ENCODE assay signal across 22 cellular contexts in the genomic region with DNA sequence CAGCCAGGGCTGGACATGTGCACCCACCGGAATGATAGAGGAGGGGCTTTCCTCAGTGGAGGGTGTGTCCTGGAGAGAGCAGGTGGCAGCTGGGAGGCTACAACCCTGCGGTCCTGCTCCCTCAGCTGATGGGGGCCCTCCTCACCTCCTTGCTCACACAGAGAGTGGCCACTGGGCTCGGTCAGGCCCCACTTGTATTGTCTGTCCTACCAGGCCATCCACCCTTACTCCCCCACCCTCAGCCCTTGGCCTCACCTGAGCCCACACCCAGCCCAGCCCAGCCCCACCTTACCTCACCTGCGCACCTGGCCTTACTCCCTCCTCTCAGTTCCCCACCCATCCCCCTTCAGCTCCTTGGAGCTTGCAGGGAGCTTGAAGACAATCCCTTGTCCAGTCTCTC. TPM values are rescaled to one million over a fixed set of nuclear protein-coding genes. Genes with fewer than 3 reads are reported as not detected.
A peak's percentile ranks its signal among the peaks of the same experiment; 100 is the strongest.
DNase-seq lines count a peak whose midpoint lies in the region; ATAC-seq, FAIRE-seq and TF ChIP-seq lines count a peak whose summit lies in the region.
"Had no signal": no experiment of that assay in that cellular context is flagged by ENCODE, and none has a peak within 500 bp of the region (broad histone marks: within the 10 kb centered on the region; RNA-seq: fewer than 3 reads in every experiment).

No MANE protein-coding gene starts in this region.

- no peak overlapping the region for H3K4me2 ChIP-seq in osteoblast (ENCODE audit: insufficient read depth, low read length)
- H3K4me2 ChIP-seq in hepatocyte, result no peak overlapping the region

- no peak for FAIRE-seq in kidney (lab: Jason Lieb, UNC)
- FAIRE-seq: G401.6 had no signal

- H3K27me3 ChIP-seq in Peyer's patch, result no peaks in the 10 kb centered on the region
- H3K27me3 ChIP-seq in osteoblast (ENCODE audit: insufficient read depth, low read length), result peaks cover 31% of the 10 kb centered on the region
- peaks cover 29% of the 10 kb centered on the region for H3K27me3 ChIP-seq in hepatocyte

- no peak overlapping the region for H3K27ac Mint-ChIP-seq in activated CD8-positive, alpha-beta memory T cell treated with anti-CD3 and anti-CD28 coated beads, Interleukin-2, amount 10 ng/mL, durations not matched to agents 7 days and 5 days
- H3K27ac Mint-ChIP-seq: H9 had no signal

- no peak overlapping the region for H2AFZ ChIP-seq in osteoblast (ENCODE audit: low read length)
- H2AFZ ChIP-seq in hepatocyte, result no peak overlapping the region

- H3K4me1 Mint-ChIP-seq in activated CD8-positive, alpha-beta memory T cell treated with anti-CD3 and anti-CD28 coated beads, Interleukin-2, amount 10 ng/mL, durations not matched to agents 7 days and 5 days, result peaks cover 16% of the 10 kb centered on the region

- H3K79me2 ChIP-seq in osteoblast (ENCODE audit: insufficient read depth, low read length), result no peaks in the 10 kb centered on the region
- no peaks in the 10 kb centered on the region for H3K79me2 ChIP-seq in hepatocyte

- H3K9me3 ChIP-seq in Peyer's patch (no peaks in the 10 kb centered on the region), kidney (ENCODE audit: control insufficient read depth in 1 of 2, low read length in 2 of 2) (no peaks in the 10 kb centered on the region), osteoblast (ENCODE audit: low read depth, low read length) (no peaks in the 10 kb centered on the region), hepatocyte (ENCODE audit: low read depth) (no peaks in the 10 kb centered on the region)
- H3K9me3 ChIP-seq: MG63 had no signal

- 68% methylated on average over 4 of the region's 4 CpGs for WGBS in hepatocyte (ENCODE audit: low lambda C conversion rate, missing lambda C conversion rate)

- H3K9me3 Mint-ChIP-seq in activated CD8-positive, alpha-beta memory T cell treated with anti-CD3 and anti-CD28 coated beads, Interleukin-2, amount 10 ng/mL, durations not matched to agents 7 days and 5 days (ENCODE audit: low read depth), result no peaks in the 10 kb centered on the region

- no peak for ATAC-seq in activated CD8-positive, alpha-beta memory T cell treated with anti-CD3 and anti-CD28 coated beads, Interleukin-2, amount 10 ng/mL, durations not matched to agents 7 days and 5 days
- ATAC-seq in HG03045 (IDR thresholded peaks at IDR 0.05; ENCODE audit: unreplicated experiment) (no peak), left lobe of liver (no peak)
- ATAC-seq: PC-3 had no signal

- H3K36me3 ChIP-seq in Peyer's patch (no peaks in the 10 kb centered on the region), kidney (ENCODE audit: control insufficient read depth in 1 of 2, insufficient read depth in 2 of 2, low read length in 2 of 2) (no peaks in the 10 kb centered on the region), osteoblast (ENCODE audit: insufficient read depth, low read length) (no peaks in the 10 kb centered on the region), hepatocyte (replicated peaks; ENCODE audit: insufficient read depth, low read depth) (no peaks in the 10 kb centered on the region)
- H3K36me3 ChIP-seq: MG63 had no signal

- peak overlapping the region in 1 of 4 donors; percentile 44 for H3K27ac ChIP-seq in Peyer's patch
- H3K27ac ChIP-seq in kidney (ENCODE audit: low read depth in 2 of 2, low read length in 2 of 2), result no peak overlapping the region
- H3K27ac ChIP-seq in osteoblast (ENCODE audit: low read depth, low read length), result no peak overlapping the region
- H3K27ac ChIP-seq in hepatocyte, result no peak overlapping the region
- H3K27ac ChIP-seq: 22Rv1, C4-2B, RWPE1 had no signal

- no peaks in the 10 kb centered on the region for H3K9me2 ChIP-seq in hepatocyte (replicated peaks; ENCODE audit: insufficient read depth)

- no peaks in the 10 kb centered on the region for H3K36me3 Mint-ChIP-seq in activated CD8-positive, alpha-beta memory T cell treated with anti-CD3 and anti-CD28 coated beads, Interleukin-2, amount 10 ng/mL, durations not matched to agents 7 days and 5 days

- no peak overlapping the region for H3K4me3 Mint-ChIP-seq in activated CD8-positive, alpha-beta memory T cell treated with anti-CD3 and anti-CD28 coated beads, Interleukin-2, amount 10 ng/mL, durations not matched to agents 7 days and 5 days
- H3K4me3 Mint-ChIP-seq: H9 had no signal

- H4K20me1 ChIP-seq in osteoblast (ENCODE audit: insufficient read depth, low read length) (no peaks in the 10 kb centered on the region), hepatocyte (ENCODE audit: insufficient read depth, poor library complexity, severe bottlenecking) (no peaks in the 10 kb centered on the region)

- no peak overlapping the region for H3K4me3 ChIP-seq in Peyer's patch
- no peak overlapping the region for H3K4me3 ChIP-seq in kidney (ENCODE audit: low read length in 2 of 2)
- H3K4me3 ChIP-seq in osteoblast (ENCODE audit: insufficient read depth, low read length), result no peak overlapping the region
- H3K4me3 ChIP-seq in hepatocyte, result no peak overlapping the region
- H3K4me3 ChIP-seq: MG63 had no signal

- no peak overlapping the region for H3K9ac ChIP-seq in kidney (ENCODE audit: low read length in 2 of 2)

- H3K27me3 Mint-ChIP-seq in activated CD8-positive, alpha-beta memory T cell treated with anti-CD3 and anti-CD28 coated beads, Interleukin-2, amount 10 ng/mL, durations not matched to agents 7 days and 5 days, result peaks cover 32% of the 10 kb centered on the region

- TF ChIP-seq CTCF in Peyer's patch (IDR thresholded peaks at IDR 0.05) (no peak), kidney (IDR thresholded peaks at IDR 0.05; ENCODE audit: borderline replicate concordance, extremely low read depth, insufficient read depth) (no peak), osteoblast (IDR thresholded peaks at IDR 0.05; ENCODE audit: extremely low read depth, low read depth, low read length) (no peak), hepatocyte (IDR thresholded peaks at IDR 0.05; ENCODE audit: poor library complexity) (no peak)

- peak; percentile 12 for DNase-seq in activated CD8-positive, alpha-beta memory T cell treated with anti-CD3 and anti-CD28 coated beads, Interleukin-2, amount 50 U/mL, for 4 hours
- DNase-seq in activated CD8-positive, alpha-beta memory T cell treated with anti-CD3 and anti-CD28 coated beads, Interleukin-2, amount 10 ng/mL, durations not matched to agents 7 days and 5 days, result no peak
- DNase-seq in Peyer's patch, result peak in 2 of 3 donors; percentile 74 to 77
- DNase-seq in kidney, result peak; percentile 61
- peak; percentile 9 for DNase-seq in osteoblast (ENCODE audit: insufficient read length, low spot score, missing footprints)
- DNase-seq in hepatocyte (ENCODE audit: low spot score), result no peak
- no peak for DNase-seq in left lobe of liver (ENCODE audit: low spot score)
- DNase-seq: AML-193, H9, Kasumi-1, MG63, NCI-H1048, NCI-H1436, NCI-H1930, NCI-H345, NCI-H524 treated with DMSO at 0.1 percent for 48 hours, PC-3 had no signal

- H3K4me1 ChIP-seq in Peyer's patch (peaks cover 0 to 26% (median 8%) of the 10 kb centered on the region in 4 donors), kidney (ENCODE audit: control insufficient read depth in 1 of 2, insufficient read depth in 1 of 2, low read depth in 1 of 2, low read length in 2 of 2) (peaks cover 0 to 12% of the 10 kb centered on the region in 2 donors), osteoblast (ENCODE audit: insufficient read depth, low read length) (no peaks in the 10 kb centered on the region), hepatocyte (ENCODE audit: insufficient read depth) (no peaks in the 10 kb centered on the region)

- no peak for TF ChIP-seq POLR2A in Peyer's patch (IDR thresholded peaks at IDR 0.05)

- intact Hi-C loops in kidney (cut with DNase I), result no loop called here

- CTCF ChIA-PET in activated CD8-positive, alpha-beta memory T cell treated with anti-CD3 and anti-CD28 coated beads, Interleukin-2, amount 10 ng/mL, durations not matched to agents 7 days and 5 days (lab: Charles Lee), result interaction anchor here (1.1 to 1.4 kb wide), 3 partner anchors 21 to 450 kb away, joined by 3 to 4 read pairs (median 3); no protein-coding TSS in a partner anchor

RNA-seq across cellular contexts. Expression of a gene that starts 3.1 kb away (rescaled TPM):
- not detected for total RNA-seq in activated CD8-positive, alpha-beta memory T cell treated with anti-CD3 and anti-CD28 coated beads, Interleukin-2, amount 10 ng/mL, durations not matched to agents 7 days and 5 days
- 10 to 100 TPM in 3 of 4 donors, 1 to 10 TPM in 1; 8.1 to 24.2 (median 16.3) TPM for total RNA-seq in Peyer's patch
- total RNA-seq in kidney, result 0.25 TPM
- 0.69 TPM for polyA plus RNA-seq in kidney (ENCODE audit: insufficient read depth, low read depth, low replicate concordance)
- total RNA-seq in osteoblast, result under 0.01 TPM in 1 of 2 replicates, not detected in the other
- 0.07 and 0.32 TPM in 2 replicates for total RNA-seq in hepatocyte
- polyA plus RNA-seq in hepatocyte, result 0.13 and 0.36 TPM in 2 replicates
- not detected for total RNA-seq in left lobe of liver
- total RNA-seq: PC-3 had no signal

RNA-seq across cellular contexts. Expression of a gene that starts 3.6 kb away (rescaled TPM):
- 1 to 10 TPM; 4.3 to 9.2 TPM for total RNA-seq in activated CD8-positive, alpha-beta memory T cell treated with anti-CD3 and anti-CD28 coated beads, Interleukin-2, amount 10 ng/mL, durations not matched to agents 7 days and 5 days
- total RNA-seq in Peyer's patch (10 to 100 TPM; 50.6 to 66.4 (median 54.2) TPM), kidney (45.5 TPM), osteoblast (not detected in 2 replicates), hepatocyte (1.8 and 4.0 TPM in 2 replicates), left lobe of liver (2.1 TPM)
- polyA plus RNA-seq in kidney (ENCODE audit: insufficient read depth, low read depth, low replicate concordance) (49.4 TPM), hepatocyte (4.9 and 6.4 TPM in 2 replicates)

RNA-seq across cellular contexts. Expression of a gene that starts 40.6 kb away (rescaled TPM):
- total RNA-seq in activated CD8-positive, alpha-beta memory T cell treated with anti-CD3 and anti-CD28 coated beads, Interleukin-2, amount 10 ng/mL, durations not matched to agents 7 days and 5 days, result 10 to 100 TPM; 48.4 to 52.1 TPM
- total RNA-seq in Peyer's patch (10 to 100 TPM; 16.5 to 40.2 (median 34.1) TPM), kidney (42.3 TPM), osteoblast (42.4 and 46.7 TPM in 2 replicates), hepatocyte (31.4 and 33.8 TPM in 2 replicates), left lobe of liver (24.8 TPM)
- polyA plus RNA-seq in kidney (ENCODE audit: insufficient read depth, low read depth, low replicate concordance) (51.4 TPM), hepatocyte (68.5 and 85.4 TPM in 2 replicates)

Comparison
In these comparisons a context has a peak if more than half of its experiments do, and no peak if none do; other contexts are left out.
1. DNase-seq: peak in activated CD8-positive, alpha-beta memory T cell treated with anti-CD3 and anti-CD28 coated beads, Interleukin-2, amount 50 U/mL, for 4 hours (single experiment), Peyer's patch (2 of 3), kidney (single experiment) and osteoblast (single experiment); none in activated CD8-positive, alpha-beta memory T cell treated with anti-CD3 and anti-CD28 coated beads, Interleukin-2, amount 10 ng/mL, durations not matched to agents 7 days and 5 days (single experiment), hepatocyte (single experiment) and left lobe of liver (single experiment).